ENCODE assay signal across 9 cellular contexts in genomic region chr16:79089735-79090284, GRCh38.
A peak's percentile ranks its signal among the peaks of the same experiment; 100 is the strongest.
DNase-seq lines count a peak whose midpoint lies in the region; ATAC-seq and TF ChIP-seq lines count a peak whose summit lies in the region.
"Had no signal": no experiment of that assay in that cellular context is flagged by ENCODE, and none has a peak within 500 bp of the region (broad histone marks: within the 10 kb centered on the region; RNA-seq: fewer than 3 reads in every experiment).

No MANE protein-coding gene starts in this region.

- intact Hi-C loops in left ventricle myocardium inferior (cut with micrococcal nuclease), result no loop called here

- H3K27me3 ChIP-seq in left ventricle myocardium inferior (ENCODE audit: low read depth), result no peaks in the 10 kb centered on the region

- H3K4me1 ChIP-seq in left ventricle myocardium inferior, result no peaks in the 10 kb centered on the region
- H3K4me1 ChIP-seq: psoas muscle had no signal

- TF ChIP-seq CTCF in left ventricle myocardium inferior (IDR thresholded peaks at IDR 0.05; ENCODE audit: borderline replicate concordance) (no peak), GM13977 (IDR thresholded peaks at IDR 0.05; ENCODE audit: extremely low read depth, insufficient read depth, missing control alignments) (no peak)

- DNase-seq in UCSD-AML1 (lab: John Stamatoyannopoulos, UW; ENCODE audit: unreplicated experiment), result peak; percentile 70
- DNase-seq in left ventricle myocardium inferior, result no peak
- peak in 4 of 6 experiments; percentile 17 to 48 (median 36) for DNase-seq in stimulated activated naive CD4-positive, alpha-beta T cell (lab: John Stamatoyannopoulos, UW)
- DNase-seq in HUDEP-2 (lab: John Stamatoyannopoulos, UW; ENCODE audit: unreplicated experiment in 76 of 76), result no peak
- no peak for DNase-seq in GM13977 (ENCODE audit: low spot score)
- DNase-seq in NCI-H748 (lab: John Stamatoyannopoulos, UW; ENCODE audit: unreplicated experiment), result no peak
- DNase-seq: psoas muscle had no signal

- in situ Hi-C loops in GM13977 (cut with MboI; ENCODE audit: low pct_unique_long_range_greater_than_20kb, low sequenced_read_pairs, unreplicated experiment), result no loop called here

- no peak overlapping the region for H3K27ac ChIP-seq in left ventricle myocardium inferior (replicated peaks)
- H3K27ac ChIP-seq: psoas muscle had no signal

- H3K9me3 ChIP-seq in left ventricle myocardium inferior (replicated peaks), result no peaks in the 10 kb centered on the region
- H3K9me3 ChIP-seq: psoas muscle had no signal

- peak; percentile 41 for ATAC-seq in HG02798 (IDR thresholded peaks at IDR 0.05; ENCODE audit: poor library complexity, unreplicated experiment)
- no peak for ATAC-seq in HG02623 (IDR thresholded peaks at IDR 0.05; ENCODE audit: unreplicated experiment)

- H3K4me3 ChIP-seq in left ventricle myocardium inferior, result peak overlapping the region; percentile 25
- H3K4me3 ChIP-seq: psoas muscle had no signal

- H3K36me3 ChIP-seq in left ventricle myocardium inferior, result no peaks in the 10 kb centered on the region

Comparison
In these comparisons a context has a peak if more than half of its experiments do, and no peak if none do; other contexts are left out.
1. DNase-seq: peak in UCSD-AML1 (single experiment) and stimulated activated naive CD4-positive, alpha-beta T cell (4 of 6); none in left ventricle myocardium inferior (single experiment), HUDEP-2 (0 of 76), GM13977 (single experiment) and NCI-H748 (single experiment).